ENCODE assay signal across 23 cellular contexts in genomic region chr7:43463401-43463980, GRCh38.
DNase-seq lines count a peak whose midpoint lies in the region; ATAC-seq and TF ChIP-seq lines count a peak whose summit lies in the region.
"Had no signal": no experiment of that assay in that cellular context is flagged by ENCODE, and none has a peak within 500 bp of the region (broad histone marks: within the 10 kb centered on the region; RNA-seq: fewer than 3 reads in every experiment).

No MANE protein-coding gene starts in this region.

- POLR2A ChIA-PET in activated CD4-positive, alpha-beta T cell treated with anti-CD3 and anti-CD28 coated beads for 36 hours (lab: Charles Lee), result no interaction called here

- no peak for TF ChIP-seq EP300 in suprapubic skin (IDR thresholded peaks at IDR 0.05)

- no peak overlapping the region for H3K4me3 Mint-ChIP-seq in activated CD4-positive, alpha-beta T cell treated with anti-CD3 and anti-CD28 coated beads for 36 hours
- H3K4me3 Mint-ChIP-seq: CD8-positive, alpha-beta T cell; T-helper 17 cell had no signal

- H3K36me3 ChIP-seq in suprapubic skin (no peaks in the 10 kb centered on the region), tibial artery (no peaks in the 10 kb centered on the region)
- H3K36me3 ChIP-seq: brain microvascular endothelial cell, heart right ventricle, neutrophil, tibial nerve had no signal

- no peak for TF ChIP-seq POLR2A in suprapubic skin (IDR thresholded peaks at IDR 0.05)

- intact Hi-C loops in activated CD4-positive, alpha-beta T cell treated with anti-CD3 and anti-CD28 coated beads for 36 hours (cut with DNase I, micrococcal nuclease), result no loop called here
- intact Hi-C loops in tibial artery (cut with DNase I; ENCODE audit: low total_unique reads), result no loop called here

- peaks cover 26% of the 10 kb centered on the region for H3K4me1 ChIP-seq in suprapubic skin
- peaks cover 0 to 11% (median 0%) of the 10 kb centered on the region in 4 donors for H3K4me1 ChIP-seq in tibial artery

- CTCF ChIA-PET in activated CD4-positive, alpha-beta T cell treated with anti-CD3 and anti-CD28 coated beads for 36 hours (lab: Charles Lee), result no interaction called here

- peaks cover 8% of the 10 kb centered on the region for H3K27me3 Mint-ChIP-seq in activated CD4-positive, alpha-beta T cell treated with anti-CD3 and anti-CD28 coated beads for 36 hours

- no peaks in the 10 kb centered on the region for H3K27me3 ChIP-seq in suprapubic skin
- H3K27me3 ChIP-seq in tibial artery, result no peaks in the 10 kb centered on the region
- H3K27me3 ChIP-seq: brain microvascular endothelial cell, neutrophil, tibial nerve had no signal

- no peaks in the 10 kb centered on the region for H3K9me3 ChIP-seq in suprapubic skin
- H3K9me3 ChIP-seq in tibial artery, result no peaks in the 10 kb centered on the region
- H3K9me3 ChIP-seq: heart right ventricle, neutrophil, tibial nerve had no signal

- no peaks in the 10 kb centered on the region for H3K9me3 Mint-ChIP-seq in activated CD4-positive, alpha-beta T cell treated with anti-CD3 and anti-CD28 coated beads for 36 hours (ENCODE audit: low read depth)
- H3K9me3 Mint-ChIP-seq: CD8-positive, alpha-beta T cell had no signal

- no peak for ATAC-seq in activated CD4-positive, alpha-beta T cell treated with anti-CD3 and anti-CD28 coated beads for 36 hours
- ATAC-seq: CD8-positive, alpha-beta T cell; T-helper 17 cell had no signal

- TF ChIP-seq CTCF in choroid plexus epithelial cell (conservative IDR thresholded peaks at IDR 0.05; ENCODE audit: low read depth, low read length) (peak; percentile 22), suprapubic skin (IDR thresholded peaks at IDR 0.05) (no peak), tibial artery (IDR thresholded peaks at IDR 0.05) (no peak)

- no peak overlapping the region for H3K27ac Mint-ChIP-seq in activated CD4-positive, alpha-beta T cell treated with anti-CD3 and anti-CD28 coated beads for 36 hours
- H3K27ac Mint-ChIP-seq: CD8-positive, alpha-beta T cell; T-helper 17 cell had no signal

- peaks cover 6% of the 10 kb centered on the region for H3K4me1 Mint-ChIP-seq in activated CD4-positive, alpha-beta T cell treated with anti-CD3 and anti-CD28 coated beads for 36 hours

- H3K27ac ChIP-seq in suprapubic skin (peak overlapping the region; percentile 49), tibial artery (no peak overlapping the region)
- H3K27ac ChIP-seq: brain microvascular endothelial cell, coronary artery, heart right ventricle, neutrophil had no signal

- WGBS in suprapubic skin, result 31% methylated on average over 8 of the region's 8 CpGs

- DNase-seq in HPDE6-E6E7 (ENCODE audit: extremely low spot score) (peak; percentile 43), choroid plexus epithelial cell (ENCODE audit: low read depth) (peak; percentile 44), iPS-NIHi11 (ENCODE audit: low spot score) (peak; percentile 27), suprapubic skin (ENCODE audit: low spot score in 2 of 2) (no peak), NCI-H2107 (lab: John Stamatoyannopoulos, UW) (no peak), tibial artery (no peak)
- DNase-seq in activated CD4-positive, alpha-beta T cell treated with anti-CD3 and anti-CD28 coated beads for 36 hours, result no peak
- DNase-seq: activated CD8-positive, alpha-beta memory T cell treated with anti-CD3 and anti-CD28 coated beads, Interleukin-2, amount 50 U/mL, for 4 hours; AML-193; brain microvascular endothelial cell; CD8-positive, alpha-beta T cell; DMS153; GDM1; heart right ventricle; NCI-H1436; NCI-H2171; NCI-H524; stimulated activated CD4-positive, alpha-beta T cell treated with anti-CD3 and anti-CD28 coated beads, Interleukin-4, amount 100 ng/mL, for 1 hour; stimulated activated naive CD4-positive, alpha-beta T cell; T-helper 17 cell had no signal

- H3K4me3 ChIP-seq in choroid plexus epithelial cell (ENCODE audit: low read depth, low read length), result no peak overlapping the region
- H3K4me3 ChIP-seq in suprapubic skin, result no peak overlapping the region
- H3K4me3 ChIP-seq in tibial artery, result no peak overlapping the region
- H3K4me3 ChIP-seq: coronary artery, heart right ventricle, tibial nerve had no signal

- H3K36me3 Mint-ChIP-seq in activated CD4-positive, alpha-beta T cell treated with anti-CD3 and anti-CD28 coated beads for 36 hours (ENCODE audit: low read depth), result no peaks in the 10 kb centered on the region
- H3K36me3 Mint-ChIP-seq: CD8-positive, alpha-beta T cell had no signal

Comparison
In these comparisons a context has a peak if more than half of its experiments do, and no peak if none do; other contexts are left out.
1. DNase-seq: peak in HPDE6-E6E7 (single experiment), choroid plexus epithelial cell (single experiment) and iPS-NIHi11 (single experiment); none in suprapubic skin (0 of 2), activated CD4-positive, alpha-beta T cell treated with anti-CD3 and anti-CD28 coated beads for 36 hours (single experiment), NCI-H2107 (single experiment) and tibial artery (0 of 2).